16 cellular contexts compared by ENCODE assay signal in the genomic region with DNA sequence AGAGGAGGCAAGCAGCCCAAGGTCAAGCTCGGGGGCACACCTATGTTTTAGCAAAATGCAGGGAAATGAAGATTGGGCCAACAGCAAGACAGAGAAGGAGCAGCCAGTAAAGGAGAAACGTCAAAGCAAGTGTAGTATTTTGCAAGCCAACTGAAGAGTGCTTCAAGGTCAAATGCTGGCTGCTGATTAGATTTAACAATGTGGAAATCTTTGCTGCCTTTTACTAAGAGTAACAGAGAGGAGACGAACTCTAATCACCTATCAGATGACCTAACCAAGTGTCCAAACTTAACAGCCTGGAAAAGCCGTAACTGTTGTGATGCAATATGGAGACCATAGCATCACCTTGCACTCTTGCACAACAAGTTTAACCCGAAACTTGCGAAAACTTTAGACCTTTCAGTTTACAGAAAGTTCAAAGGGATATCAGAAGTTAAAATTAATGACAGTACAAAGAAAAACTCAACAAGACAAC. TPM values are rescaled to one million over a fixed set of nuclear protein-coding genes. Genes with fewer than 3 reads are reported as not detected.
DNase-seq lines count a peak whose midpoint lies in the region; ATAC-seq, FAIRE-seq and TF ChIP-seq lines count a peak whose summit lies in the region.
"Had no signal": no experiment of that assay in that cellular context is flagged by ENCODE, and none has a peak within 500 bp of the region (broad histone marks: within the 10 kb centered on the region; RNA-seq: fewer than 3 reads in every experiment).

No MANE protein-coding gene starts in this region.

- peaks cover 89% of the 10 kb centered on the region for H3K4me1 ChIP-seq in HepG2 (ENCODE audit: insufficient read depth, low read length)
- H3K4me1 ChIP-seq in thyroid gland = peaks cover 14 to 21% of the 10 kb centered on the region in 2 donors

- peak overlapping the region; percentile 14; the same call in 1 of the 2 replicates for H3K9ac ChIP-seq in HepG2 (ENCODE audit: insufficient read depth, low read depth, low read length)

- H3K36me3 ChIP-seq in HepG2 (replicated peaks in 1 of 2; ENCODE audit: control insufficient read depth in 1 of 2, insufficient read depth in 2 of 2, low read length in 2 of 2) (peaks cover 4 to 21% of the 10 kb centered on the region in 2 experiments; a peak in 4 of 5 replicates), thyroid gland (peaks cover 0 to 3% of the 10 kb centered on the region in 2 donors)

- WGBS in HepG2 (ENCODE audit: low lambda C conversion rate) = 0% methylated on average over 6 of the region's 6 CpGs
- WGBS in thyroid gland, 2 donors = 74 to 81% methylated on average over 6 of the region's 6 CpGs

- H3K79me2 ChIP-seq in HepG2 (ENCODE audit: insufficient read depth, low read length) = no peaks in the 10 kb centered on the region

- no peaks in the 10 kb centered on the region for H4K20me1 ChIP-seq in HepG2 (ENCODE audit: insufficient read depth, low read length)

- no peak for TF ChIP-seq POLR2A in HepG2 (IDR thresholded peaks at IDR 0.05; ENCODE audit: insufficient read depth in 1 of 2, low read depth in 2 of 2, low read length in 2 of 2)
- TF ChIP-seq POLR2A in thyroid gland (IDR thresholded peaks at IDR 0.05) = no peak

- peak; percentile 90 for FAIRE-seq in HepG2 (lab: Jason Lieb, UNC)
- FAIRE-seq: A204.1 had no signal

- H3K27me3 Mint-ChIP-seq in activated T-cell treated with anti-CD3 and anti-CD28 coated beads, Interleukin-2, amount 50 U/mL, for 72 hours (ENCODE audit: low read depth) = no peaks in the 10 kb centered on the region
- H3K27me3 Mint-ChIP-seq in WTC11 (ENCODE audit: low read depth) = no peaks in the 10 kb centered on the region

- H3K9me3 ChIP-seq in HepG2 (ENCODE audit: low read length) = no peaks in the 10 kb centered on the region
- no peaks in the 10 kb centered on the region for H3K9me3 ChIP-seq in thyroid gland

- intact Hi-C loops in HepG2 (cut with micrococcal nuclease; ENCODE audit: unreplicated experiment) (loop anchor here (1.0 to 5.0 kb wide), 3 partner anchors 31 to 134 kb away; a partner anchor contains a TSS), thyroid gland (cut with DNase I) (no loop called here)

- POLR2A ChIA-PET in WTC11 (lab: Charles Lee) = no interaction called here
- POLR2A ChIA-PET in HepG2 (lab: Yijun Ruan, JAX) = interaction anchor here (0.7 to 2.0 kb wide), 6 partner anchors 24 to 137 kb away, joined by 3 to 8 read pairs (median 6); a partner anchor contains a TSS

- TF ChIP-seq EP300 in HepG2 (IDR thresholded peaks at IDR 0.05; ENCODE audit: low read depth in 2 of 2, low read length in 2 of 2) (peak; percentile 91 to 99), HepG2 (CRISPR knock-in tag; IDR thresholded peaks at IDR 0.05; ENCODE audit: borderline replicate concordance) (peak; percentile 98)

- H3K4me1 Mint-ChIP-seq in activated T-cell treated with anti-CD3 and anti-CD28 coated beads, Interleukin-2, amount 50 U/mL, for 72 hours (ENCODE audit: low read depth) = peaks cover 6% of the 10 kb centered on the region
- H3K4me1 Mint-ChIP-seq in WTC11 = peaks cover 20% of the 10 kb centered on the region

- no TSS peak for BruUV-seq in HepG2 (replicated peaks; lab: Mats Ljungman, UMichigan)

- no peak overlapping the region for H2AFZ ChIP-seq in HepG2 (ENCODE audit: low read length)

- peak overlapping the region; percentile 62 for H3K27ac Mint-ChIP-seq in activated T-cell treated with anti-CD3 and anti-CD28 coated beads, Interleukin-2, amount 50 U/mL, for 72 hours
- H3K27ac Mint-ChIP-seq in WTC11 = peak overlapping the region; percentile 86

- ATAC-seq in activated T-cell treated with anti-CD3 and anti-CD28 coated beads, Interleukin-2, amount 50 U/mL, for 72 hours (replicated peaks in 1 of 2) = no peak
- ATAC-seq in WTC11 = no peak
- peak; percentile 76 for ATAC-seq in HepG2
- ATAC-seq in HG03521 (IDR thresholded peaks at IDR 0.05; ENCODE audit: unreplicated experiment) = no peak
- no peak for ATAC-seq in GM21529 (IDR thresholded peaks at IDR 0.05; ENCODE audit: unreplicated experiment)

- peaks cover 6 to 22% of the 10 kb centered on the region in 2 donors for H3K36me3 Mint-ChIP-seq in activated T-cell treated with anti-CD3 and anti-CD28 coated beads, Interleukin-2, amount 50 U/mL, for 72 hours (ENCODE audit: insufficient read depth in 2 of 2)
- peaks cover 40% of the 10 kb centered on the region for H3K36me3 Mint-ChIP-seq in WTC11

- H3K4me3 Mint-ChIP-seq in activated T-cell treated with anti-CD3 and anti-CD28 coated beads, Interleukin-2, amount 50 U/mL, for 72 hours = no peak overlapping the region
- H3K4me3 Mint-ChIP-seq in WTC11 = no peak overlapping the region

- no peaks in the 10 kb centered on the region for H3K27me3 ChIP-seq in HepG2 (ENCODE audit: control insufficient read depth in 1 of 2, insufficient read depth in 2 of 2, low read length in 2 of 2)
- H3K27me3 ChIP-seq in thyroid gland = no peaks in the 10 kb centered on the region
- H3K27me3 ChIP-seq: dorsolateral prefrontal cortex had no signal

- H3K4me3 ChIP-seq in HepG2 (replicated peaks in 1 of 3; ENCODE audit: insufficient read depth in 1 of 3, low read depth in 2 of 3, low read length in 3 of 3) (peak overlapping the region in 1 of 3 experiments; percentile 33; a peak in 1 of 6 replicates), thyroid gland (replicated peaks in 1 of 3) (no peak overlapping the region)
- H3K4me3 ChIP-seq: dorsolateral prefrontal cortex had no signal

- TF ChIP-seq CTCF in WTC11 (IDR thresholded peaks at IDR 0.05) (no peak), HepG2 (CRISPR knock-in tag; IDR thresholded peaks at IDR 0.05) (no peak), thyroid gland (IDR thresholded peaks at IDR 0.05) (no peak)

- CTCF ChIA-PET in WTC11 (lab: Charles Lee) (no interaction called here), HepG2 (lab: Yijun Ruan, JAX; ENCODE audit: low intra/inter-chr PET ratio, low total read pairs) (no interaction called here)

- no peak for DNase-seq in activated T-cell treated with anti-CD3 and anti-CD28 coated beads, Interleukin-2, amount 50 U/mL, for 72 hours
- no peak for DNase-seq in activated T-cell treated with anti-CD3 and anti-CD28 coated beads, Interleukin-2, amount 50 U/mL, for 48 hours
- DNase-seq in WTC11 (ENCODE audit: low spot score) (no peak), HepG2 (ENCODE audit: low spot score) (peak; percentile 97), thyroid gland (no peak), OCI-M2 (lab: John Stamatoyannopoulos, UW; ENCODE audit: unreplicated experiment) (no peak)
- DNase-seq: activated CD4-positive, alpha-beta T cell treated with anti-CD3 and anti-CD28 coated beads for 48 hours; activated naive CD4-positive, alpha-beta T cell treated with Interleukin-2 at 50 U/mL for 16 hours; dorsolateral prefrontal cortex; head of caudate nucleus; NCI-H1105 treated with DMSO at 0.1 percent for 48 hours; NCI-H526 treated with DMSO at 0.1 percent for 48 hours; SW 1271 had no signal

- H3K9me3 Mint-ChIP-seq in activated T-cell treated with anti-CD3 and anti-CD28 coated beads, Interleukin-2, amount 50 U/mL, for 72 hours = no peaks in the 10 kb centered on the region
- no peaks in the 10 kb centered on the region for H3K9me3 Mint-ChIP-seq in WTC11

- peak overlapping the region; percentile 64 for H3K4me2 ChIP-seq in HepG2 (ENCODE audit: low read depth, low read length)

- H3K27ac ChIP-seq in HepG2 (ENCODE audit: extremely low read length, insufficient read depth, low read length) = peak overlapping the region; percentile 90
- peak overlapping the region; percentile 1 to 71 (median 11) for H3K27ac ChIP-seq in thyroid gland
- H3K27ac ChIP-seq: dorsolateral prefrontal cortex had no signal

- no peak for TF ChIP-seq RAD21 in HepG2 (CRISPR knock-in tag; IDR thresholded peaks at IDR 0.05)

- in situ Hi-C loops in HepG2 (cut with HindIII; ENCODE audit: extremely low pct_ligation_motif_present, low pct_unique_long_range_greater_than_20kb) = no loop called here

TF ChIP-seq in HepG2, 621 proteins besides CTCF, POLR2A, EP300 and RAD21 (continues in another document):
- TF ChIP-seq ATM (IDR thresholded peaks at IDR 0.05; ENCODE audit: borderline replicate concordance) (no peak), ZNF20 (CRISPR knock-in tag; IDR thresholded peaks at IDR 0.05) (no peak), TSC22D2 (CRISPR knock-in tag; IDR thresholded peaks at IDR 0.05; ENCODE audit: borderline replicate concordance) (no peak), TCF12 (IDR thresholded peaks at IDR 0.05) (no peak), TCF12 (CRISPR knock-in tag; IDR thresholded peaks at IDR 0.05) (peak; percentile 96)
- TF ChIP-seq, protein P1, sequence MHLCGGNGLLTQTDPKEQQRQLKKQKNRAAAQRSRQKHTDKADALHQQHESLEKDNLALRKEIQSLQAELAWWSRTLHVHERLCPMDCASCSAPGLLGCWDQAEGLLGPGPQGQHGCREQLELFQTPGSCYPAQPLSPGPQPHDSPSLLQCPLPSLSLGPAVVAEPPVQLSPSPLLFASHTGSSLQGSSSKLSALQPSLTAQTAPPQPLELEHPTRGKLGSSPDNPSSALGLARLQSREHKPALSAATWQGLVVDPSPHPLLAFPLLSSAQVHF (CRISPR knock-in tag; IDR thresholded peaks at IDR 0.05) = no peak

RNA-seq across cellular contexts. Expression of a gene that starts 30.4 kb away (rescaled TPM):
- 10 to 100 TPM; 64.5 to 71.0 TPM for total RNA-seq in activated T-cell treated with anti-CD3 and anti-CD28 coated beads, Interleukin-2, amount 50 U/mL, for 72 hours
- total RNA-seq in WTC11 (2021) (81.4 to 90.2 TPM (median 88.6 TPM) in 3 replicates), HepG2 (2016; rRNA removed; fragmentation: Illumina TruSeq; extraction: Trizol) (23.4 and 29.2 TPM in 2 replicates), thyroid gland (10 to 100 TPM; 20.1 to 24.0 (median 21.9) TPM)
- total RNA-seq in HepG2 (2016; cell fraction: cytosol; rRNA removed; fragmentation: Illumina TruSeq; extraction: Trizol; ENCODE audit: low read depth) = 6.7 and 8.7 TPM in 2 replicates
- 21.0 and 29.6 TPM in 2 replicates for total RNA-seq in HepG2 (2016; cell fraction: insoluble cytoplasmic fraction; rRNA removed; fragmentation: Illumina TruSeq; extraction: Trizol)
- total RNA-seq in HepG2 (2016; cell fraction: membrane; rRNA removed; fragmentation: Illumina TruSeq; extraction: Trizol) = 30.2 and 32.7 TPM in 2 replicates
- total RNA-seq in HepG2 (2016; cell fraction: nucleus; rRNA removed; fragmentation: Illumina TruSeq; extraction: Trizol) = 28.7 and 38.1 TPM in 2 replicates
- 15.6 and 16.0 TPM in 2 replicates for polyA plus RNA-seq in HepG2 (2011; rRNA removed)
- polyA plus RNA-seq in HepG2 (2011; cell fraction: cytosol; rRNA removed) = 8.3 and 10.7 TPM in 2 replicates
- polyA plus RNA-seq in HepG2 (2011; cell fraction: nucleus; rRNA removed) = 22.6 and 23.5 TPM in 2 replicates
- polyA plus RNA-seq in HepG2 (2012) = 40.3 and 44.8 TPM in 2 replicates
- 17.2 and 17.9 TPM in 2 replicates for polyA plus RNA-seq in HepG2 (2016; cell fraction: cytosol; fragmentation: Illumina TruSeq; extraction: Trizol; ENCODE audit: low read depth)
- 59.2 and 61.5 TPM in 2 replicates for polyA plus RNA-seq in HepG2 (2016; cell fraction: insoluble cytoplasmic fraction; fragmentation: Illumina TruSeq; extraction: Trizol; ENCODE audit: low read depth)
- polyA plus RNA-seq in HepG2 (2016; cell fraction: membrane; fragmentation: Illumina TruSeq; extraction: Trizol; ENCODE audit: low read depth) = 34.9 and 39.3 TPM in 2 replicates
- 58.6 and 63.2 TPM in 2 replicates for polyA plus RNA-seq in HepG2 (2016; cell fraction: nucleus; fragmentation: Illumina TruSeq; extraction: Trizol; ENCODE audit: insufficient read depth, low read depth)
- 7.8 and 15.7 TPM in 2 replicates for polyA minus RNA-seq in HepG2 (2011; rRNA and poly(A)+ RNA removed; ENCODE audit: low replicate concordance)
- 25.7 and 27.7 TPM in 2 replicates for polyA minus RNA-seq in HepG2 (2011; cell fraction: cytosol; rRNA and poly(A)+ RNA removed)
- polyA minus RNA-seq in HepG2 (2011; cell fraction: nucleus; rRNA and poly(A)+ RNA removed) = 40.0 and 50.9 TPM in 2 replicates
